1 cellular context compared by ENCODE assay signal in the genomic region with DNA sequence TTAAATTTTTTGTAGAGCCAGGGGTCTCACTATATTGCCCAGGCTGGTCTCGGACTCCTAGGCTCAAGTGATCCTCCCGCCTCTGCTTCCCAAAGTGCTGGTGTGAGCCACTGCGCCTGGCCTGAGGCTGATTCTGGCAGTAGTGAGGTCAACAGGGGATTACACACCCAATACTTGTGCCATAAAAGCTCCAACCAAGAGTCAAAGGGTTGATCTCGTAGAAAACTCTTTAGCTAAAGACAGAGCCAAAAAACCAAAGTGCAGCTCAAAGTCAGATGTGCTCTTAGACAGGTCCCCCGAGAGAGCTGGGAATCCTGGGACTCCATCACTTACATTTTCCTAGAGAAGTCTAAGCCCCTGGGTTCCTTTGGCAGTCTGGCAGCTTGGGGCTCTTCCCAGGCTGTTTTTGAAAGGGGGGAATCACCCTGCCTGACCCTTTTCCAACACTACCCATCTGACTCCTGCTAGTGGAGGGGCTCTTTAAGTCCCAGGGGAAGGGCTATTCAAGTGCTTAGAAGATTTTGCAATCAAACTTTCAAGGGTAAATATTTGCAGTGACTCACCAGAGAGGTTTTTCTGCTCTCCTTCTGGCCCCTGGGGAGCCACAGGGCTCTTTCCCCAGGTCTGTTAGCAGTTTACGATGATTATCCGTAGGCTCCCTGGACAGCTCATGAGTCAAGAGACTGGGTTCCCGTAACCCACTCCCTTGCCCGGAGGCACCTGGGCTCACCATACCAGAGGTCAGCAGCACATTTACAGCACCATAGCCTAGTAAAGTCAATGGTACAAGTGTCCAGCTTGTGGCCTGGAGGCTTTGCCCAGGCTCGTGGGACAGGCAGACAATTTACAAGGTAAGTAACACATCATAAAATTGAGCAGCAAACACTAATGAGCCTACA.
TF ChIP-seq lines count a peak whose summit lies in the region.

No MANE protein-coding gene starts in this region.

TF ChIP-seq in HepG2, 621 proteins besides CTCF, POLR2A, EP300 and RAD21 (continued from another document and continues in another):
- peak; percentile 73 for TF ChIP-seq ZSCAN9 (CRISPR knock-in tag; IDR thresholded peaks at IDR 0.05; ENCODE audit: borderline replicate concordance)
- no peak for TF ChIP-seq NFAT5 (CRISPR knock-in tag; IDR thresholded peaks at IDR 0.05)
- TF ChIP-seq ZNF558 (CRISPR knock-in tag; IDR thresholded peaks at IDR 0.05; ENCODE audit: borderline replicate concordance), result no peak
- TF ChIP-seq TCF7L2 (IDR thresholded peaks at IDR 0.05; ENCODE audit: low read depth, low read length), result no peak
- TF ChIP-seq SMARCE1 (IDR thresholded peaks at IDR 0.05; ENCODE audit: borderline replicate concordance), result no peak
- TF ChIP-seq PRPF4 (IDR thresholded peaks at IDR 0.05; ENCODE audit: low read depth, low read length, poor library complexity, severe bottlenecking), result no peak
- peak; percentile 81 for TF ChIP-seq ZNF605 (CRISPR knock-in tag; IDR thresholded peaks at IDR 0.05)
- peak; percentile 55; the same call in 1 of the 2 replicates for TF ChIP-seq ZNF362 (CRISPR knock-in tag; IDR thresholded peaks at IDR 0.05; ENCODE audit: borderline replicate concordance)
- TF ChIP-seq NFYB (CRISPR knock-in tag; IDR thresholded peaks at IDR 0.05), result 0 out of 2 replicates have a peak, but pooled peaks have one; percentile 2
- TF ChIP-seq SIN3A (IDR thresholded peaks at IDR 0.05; ENCODE audit: borderline replicate concordance, low read depth, low read length), result no peak
- TF ChIP-seq ZNF687 (CRISPR knock-in tag; IDR thresholded peaks at IDR 0.05), result peak; percentile 47
- TF ChIP-seq, protein P1, sequence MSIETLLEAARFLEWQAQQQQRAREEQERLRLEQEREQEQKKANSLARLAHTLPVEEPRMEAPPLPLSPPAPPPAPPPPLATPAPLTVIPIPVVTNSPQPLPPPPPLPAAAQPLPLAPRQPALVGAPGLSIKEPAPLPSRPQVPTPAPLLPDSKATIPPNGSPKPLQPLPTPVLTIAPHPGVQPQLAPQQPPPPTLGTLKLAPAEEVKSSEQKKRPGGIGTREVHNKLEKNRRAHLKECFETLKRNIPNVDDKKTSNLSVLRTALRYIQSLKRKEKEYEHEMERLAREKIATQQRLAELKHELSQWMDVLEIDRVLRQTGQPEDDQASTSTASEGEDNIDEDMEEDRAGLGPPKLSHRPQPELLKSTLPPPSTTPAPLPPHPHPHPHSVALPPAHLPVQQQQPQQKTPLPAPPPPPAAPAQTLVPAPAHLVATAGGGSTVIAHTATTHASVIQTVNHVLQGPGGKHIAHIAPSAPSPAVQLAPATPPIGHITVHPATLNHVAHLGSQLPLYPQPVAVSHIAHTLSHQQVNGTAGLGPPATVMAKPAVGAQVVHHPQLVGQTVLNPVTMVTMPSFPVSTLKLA (IDR thresholded peaks at IDR 0.05), result no peak
- TF ChIP-seq ZNF768 (CRISPR knock-in tag; IDR thresholded peaks at IDR 0.05), result no peak; the same call in 1 of the 2 replicates
- TF ChIP-seq ZFP91 (CRISPR knock-in tag; IDR thresholded peaks at IDR 0.05; ENCODE audit: borderline replicate concordance), result peak; percentile 96; the same call in 1 of the 2 replicates
- peak; percentile 75 for TF ChIP-seq XRCC5 (optimal IDR thresholded peaks at IDR 0.05; ENCODE audit: low read length)
- no peak for TF ChIP-seq NFATC3 (CRISPR knock-in tag; IDR thresholded peaks at IDR 0.05)
- TF ChIP-seq SP2 (CRISPR knock-in tag; IDR thresholded peaks at IDR 0.05), result no peak
- peak; percentile 69; the same call in 1 of the 2 replicates for TF ChIP-seq ZNF878 (CRISPR knock-in tag; IDR thresholded peaks at IDR 0.05)
- TF ChIP-seq ZNF609 (CRISPR knock-in tag; IDR thresholded peaks at IDR 0.05; ENCODE audit: borderline replicate concordance), result peak; percentile 86
- no peak for TF ChIP-seq PRDM4 (CRISPR knock-in tag; IDR thresholded peaks at IDR 0.05; ENCODE audit: borderline replicate concordance)
- TF ChIP-seq SP5 (CRISPR knock-in tag; IDR thresholded peaks at IDR 0.05; ENCODE audit: borderline replicate concordance, low read depth), result peak; percentile 53; the same call in 1 of the 2 replicates
- TF ChIP-seq PAWR (CRISPR knock-in tag; IDR thresholded peaks at IDR 0.05; ENCODE audit: borderline replicate concordance), result 0 out of 2 replicates have a peak, but pooled peaks have one; percentile 13
- TF ChIP-seq ZC3H13 (CRISPR knock-in tag; IDR thresholded peaks at IDR 0.05), result no peak
- TF ChIP-seq IRF9 (CRISPR knock-in tag; IDR thresholded peaks at IDR 0.05; ENCODE audit: borderline replicate concordance), result no peak
- no peak for TF ChIP-seq ZBTB42 (CRISPR knock-in tag; IDR thresholded peaks at IDR 0.05)
